Comparison of ENCODE assay signal across 20 cellular contexts in the genomic region with DNA sequence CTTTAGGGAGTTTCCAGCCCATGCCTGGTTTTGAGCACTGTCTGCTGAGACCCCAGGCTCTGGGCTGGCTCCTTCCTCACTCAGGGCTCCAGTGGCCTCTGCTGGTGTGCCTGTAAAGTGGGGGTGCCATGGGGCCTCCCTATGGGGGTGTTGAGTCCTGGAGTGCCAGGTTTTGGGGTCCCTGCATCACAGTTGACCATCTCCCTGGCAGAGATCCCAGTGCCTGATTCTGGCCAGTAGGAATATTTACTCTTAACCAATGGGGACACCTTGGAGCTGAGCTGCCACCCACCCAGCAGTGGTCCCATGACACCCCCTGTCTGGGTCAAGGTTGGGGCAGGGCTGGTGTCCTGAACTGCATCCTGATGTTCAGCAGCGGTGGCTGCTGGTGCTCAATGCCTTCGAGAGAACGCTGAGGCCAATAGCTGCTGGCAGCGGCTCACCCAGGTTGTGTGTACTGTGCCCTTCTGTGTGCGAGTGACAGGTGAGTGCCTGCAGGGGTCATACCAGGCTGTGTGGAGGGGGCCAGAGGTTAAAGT.
"Had no signal": no experiment of that assay in that cellular context is flagged by ENCODE, and none has a peak within 500 bp of the region (broad histone marks: within the 10 kb centered on the region; RNA-seq: fewer than 3 reads in every experiment).

No MANE protein-coding gene starts in this region.

- H3K27ac Mint-ChIP-seq: activated CD4-positive, alpha-beta T cell treated with anti-CD3 and anti-CD28 coated beads, Interleukin-2, amount 10 ng/mL, durations not matched to agents 24 days and 14 days; activated naive CD8-positive, alpha-beta T cell; activated T-cell treated with anti-CD3 and anti-CD28 coated beads, Interleukin-2, amount 50 U/mL, for 72 hours; immature natural killer cell; stimulated activated naive CD8-positive, alpha-beta T cell treated with anti-CD3 and anti-CD28 coated beads, Interleukin-15, Interleukin-2, amounts not matched to agents 100 ng/mL and 50 ng/mL, for 24 hours had no signal

- DNase-seq: activated CD4-positive, alpha-beta T cell treated with anti-CD3 and anti-CD28 coated beads, Interleukin-2, amount 10 ng/mL, durations not matched to agents 24 days and 14 days; activated CD4-positive, CD25-positive, alpha-beta regulatory T cell; activated gamma-delta T cell; activated T-cell treated with anti-CD3 and anti-CD28 coated beads, Interleukin-2, amount 50 U/mL, for 72 hours; amygdala; brain microvascular endothelial cell; central memory CD4-positive, alpha-beta T cell; effector CD4-positive, alpha-beta T cell; gastrocnemius medialis; immature natural killer cell; left ventricle myocardium superior; retina; stimulated activated CD8-positive, alpha-beta memory T cell treated with anti-CD3 and anti-CD28 coated beads, Interleukin-4, amount 100 ng/mL, for 48 hours; T1000; transverse colon had no signal

- H3K27me3 ChIP-seq: brain microvascular endothelial cell, gastrocnemius medialis, suprapubic skin, transverse colon had no signal

- H3K4me3 Mint-ChIP-seq: activated CD4-positive, alpha-beta T cell treated with anti-CD3 and anti-CD28 coated beads, Interleukin-2, amount 10 ng/mL, durations not matched to agents 24 days and 14 days; activated T-cell treated with anti-CD3 and anti-CD28 coated beads, Interleukin-2, amount 50 U/mL, for 72 hours; stimulated activated naive CD8-positive, alpha-beta T cell treated with anti-CD3 and anti-CD28 coated beads, Interleukin-15, Interleukin-2, amounts not matched to agents 100 ng/mL and 50 ng/mL, for 24 hours had no signal

- H3K36me3 Mint-ChIP-seq: activated naive CD8-positive, alpha-beta T cell had no signal

- H3K36me3 ChIP-seq: brain microvascular endothelial cell, gastrocnemius medialis, heart right ventricle, suprapubic skin, transverse colon had no signal

- ATAC-seq: gastrocnemius medialis, left ventricle myocardium superior had no signal

- H3K4me3 ChIP-seq: coronary artery, gastrocnemius medialis, heart right ventricle, suprapubic skin, transverse colon had no signal

- H3K9me3 Mint-ChIP-seq: activated T-cell treated with anti-CD3 and anti-CD28 coated beads, Interleukin-2, amount 50 U/mL, for 72 hours; immature natural killer cell; stimulated activated naive CD8-positive, alpha-beta T cell treated with anti-CD3 and anti-CD28 coated beads, Interleukin-15, Interleukin-2, amounts not matched to agents 100 ng/mL and 50 ng/mL, for 24 hours had no signal
